21 cellular contexts compared by ENCODE assay signal in the genomic region with DNA sequence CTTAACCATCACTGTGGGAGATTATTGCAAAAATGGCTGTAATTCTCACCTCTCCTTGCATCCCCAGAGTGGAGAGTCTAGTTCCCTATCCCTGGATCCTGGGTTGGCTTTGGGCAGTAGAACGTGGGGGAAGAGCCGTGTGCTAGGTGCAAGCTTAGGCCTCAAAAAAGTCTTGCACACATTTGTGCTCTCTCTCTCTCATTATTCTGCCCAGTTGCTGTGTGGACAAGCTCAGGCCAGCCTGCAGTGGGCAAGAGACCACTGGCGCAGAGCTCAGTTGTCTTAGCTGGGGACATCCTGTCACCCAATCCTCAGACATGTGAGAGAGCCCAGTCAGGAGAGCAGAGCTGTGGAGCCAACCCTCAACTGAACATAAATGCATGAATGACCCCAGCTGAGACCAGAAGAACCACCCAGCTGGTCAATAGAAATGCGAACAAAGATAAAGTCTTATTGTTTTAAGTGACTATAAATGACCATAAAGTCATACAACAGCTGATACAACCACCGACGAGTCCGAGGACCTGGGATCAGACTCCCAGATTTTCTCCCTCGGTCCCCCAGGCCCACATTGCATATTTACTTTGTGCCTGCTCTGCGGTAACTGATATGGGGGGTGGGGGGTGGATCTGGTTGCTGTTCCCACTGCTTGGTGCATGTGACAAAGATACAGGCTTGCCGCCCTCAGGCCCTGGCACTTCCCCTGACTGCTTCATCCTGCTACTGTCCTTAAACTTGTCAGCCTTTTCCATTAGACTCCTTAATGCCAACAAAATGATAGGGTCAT.
DNase-seq lines count a peak whose midpoint lies in the region; ATAC-seq and TF ChIP-seq lines count a peak whose summit lies in the region.
"Had no signal": no experiment of that assay in that cellular context is flagged by ENCODE, and none has a peak within 500 bp of the region (broad histone marks: within the 10 kb centered on the region; RNA-seq: fewer than 3 reads in every experiment).

No MANE protein-coding gene starts in this region.

- peak overlapping the region; percentile 98 for H3K4me2 ChIP-seq in BLaER1
- H3K4me2 ChIP-seq: KMS-11, SK-N-SH had no signal

- no peak overlapping the region for H3K27ac Mint-ChIP-seq in CD8-positive, alpha-beta memory T cell

- H3K4me1 ChIP-seq in BLaER1, result peaks cover 100% of the 10 kb centered on the region
- no peaks in the 10 kb centered on the region for H3K4me1 ChIP-seq in spleen
- no peaks in the 10 kb centered on the region for H3K4me1 ChIP-seq in CD8-positive, alpha-beta memory T cell (ENCODE audit: insufficient read depth, low read length)
- H3K4me1 ChIP-seq: Peyer's patch had no signal

- H4K20me1 ChIP-seq in BLaER1, result no peaks in the 10 kb centered on the region

- H3K9me3 Mint-ChIP-seq in CD8-positive, alpha-beta memory T cell, result no peaks in the 10 kb centered on the region

- DNase-seq in GM20000 (ENCODE audit: low spot score), result peak; percentile 1
- DNase-seq in left kidney (ENCODE audit: low read depth, low spot score), result peak; percentile 27
- peak; percentile 39 for DNase-seq in spleen
- no peak for DNase-seq in effector CD8-positive, alpha-beta T cell (lab: John Stamatoyannopoulos, UW)
- no peak for DNase-seq in CD8-positive, alpha-beta memory T cell
- DNase-seq: AML-193; Calu3; CD4-positive, CD25-positive, alpha-beta regulatory T cell; DMS53; GM23248; NCI-H1048; NCI-H1436 treated with DMSO at 0.1 percent for 48 hours; NCI-H2029 treated with DMSO at 0.1 percent for 48 hours; NCI-H510A treated with DMSO at 0.1 percent for 48 hours; Peyer's patch; Right ventricle myocardium superior; SK-N-SH had no signal

- POLR2A ChIA-PET in CD8-positive, alpha-beta memory T cell (lab: Charles Lee), result no interaction called here

- ATAC-seq in HG03196 (IDR thresholded peaks at IDR 0.05; ENCODE audit: unreplicated experiment), result no peak
- ATAC-seq: HepG2 had no signal

- H3K36me3 ChIP-seq in BLaER1, result no peaks in the 10 kb centered on the region
- no peaks in the 10 kb centered on the region for H3K36me3 ChIP-seq in spleen
- H3K36me3 ChIP-seq in CD8-positive, alpha-beta memory T cell (ENCODE audit: insufficient read depth, low read length), result no peaks in the 10 kb centered on the region
- H3K36me3 ChIP-seq: Peyer's patch had no signal

- CTCF ChIA-PET in CD8-positive, alpha-beta memory T cell (lab: Charles Lee), result no interaction called here

- H3K9me3 ChIP-seq in BLaER1, result no peaks in the 10 kb centered on the region
- no peaks in the 10 kb centered on the region for H3K9me3 ChIP-seq in spleen
- H3K9me3 ChIP-seq in CD8-positive, alpha-beta memory T cell (ENCODE audit: low read length), result no peaks in the 10 kb centered on the region
- H3K9me3 ChIP-seq: Peyer's patch, SK-N-SH had no signal

- peak overlapping the region; percentile 75 for H3K9ac ChIP-seq in BLaER1
- H3K9ac ChIP-seq: GM23248, KMS-11, SK-N-SH had no signal

- 85 to 93% (median 89%) methylated on average over 10 of the region's 10 CpGs for WGBS in spleen, 5 donors

- H3K27ac ChIP-seq in BLaER1 (peak overlapping the region; percentile 87), spleen (no peak overlapping the region)
- H3K27ac ChIP-seq in CD8-positive, alpha-beta memory T cell (ENCODE audit: low read depth, low read length), result no peak overlapping the region
- H3K27ac ChIP-seq: GM23248, KMS-11, Peyer's patch had no signal

- H3K4me3 Mint-ChIP-seq in CD8-positive, alpha-beta memory T cell, result no peak overlapping the region
- H3K4me3 Mint-ChIP-seq: CD4-positive, CD25-positive, alpha-beta regulatory T cell had no signal

- H3K27me3 ChIP-seq in BLaER1 (no peaks in the 10 kb centered on the region), spleen (replicated peaks in 1 of 7) (peaks cover 0 to 39% (median 0%) of the 10 kb centered on the region in 7 donors)
- H3K27me3 ChIP-seq in CD8-positive, alpha-beta memory T cell (ENCODE audit: insufficient read depth, low read length, poor library complexity, severe bottlenecking), result no peaks in the 10 kb centered on the region
- H3K27me3 ChIP-seq: Peyer's patch had no signal

- H3K36me3 Mint-ChIP-seq in CD8-positive, alpha-beta memory T cell, result no peaks in the 10 kb centered on the region
- H3K36me3 Mint-ChIP-seq: CD4-positive, CD25-positive, alpha-beta regulatory T cell had no signal

- TF ChIP-seq CTCF in GM20000 (IDR thresholded peaks at IDR 0.05; ENCODE audit: extremely low read depth, missing control alignments), result no peak
- TF ChIP-seq CTCF in spleen (IDR thresholded peaks at IDR 0.05 in 8 of 11, conservative IDR thresholded peaks at IDR 0.05 in 3 of 11), result no peak

- H3K4me3 ChIP-seq in BLaER1, result peak overlapping the region; percentile 29; the same call in 1 of the 2 replicates
- no peak overlapping the region for H3K4me3 ChIP-seq in spleen
- H3K4me3 ChIP-seq in CD8-positive, alpha-beta memory T cell (ENCODE audit: low read length), result no peak overlapping the region
- H3K4me3 ChIP-seq: GM23248, Peyer's patch had no signal

- intact Hi-C loops in spleen (cut with DNase I; ENCODE audit: low total_unique reads), result no loop called here

- no peaks in the 10 kb centered on the region for H3K4me1 Mint-ChIP-seq in CD8-positive, alpha-beta memory T cell
- H3K4me1 Mint-ChIP-seq: CD4-positive, CD25-positive, alpha-beta regulatory T cell had no signal

- no peak for TF ChIP-seq POLR2A in spleen (IDR thresholded peaks at IDR 0.05)

- H3K27me3 Mint-ChIP-seq in CD8-positive, alpha-beta memory T cell, result peaks cover 10 to 28% of the 10 kb centered on the region in 2 donors

Comparison
In these comparisons a context has a peak if more than half of its experiments do, and no peak if none do; other contexts are left out.
1. DNase-seq: peak in GM20000 (single experiment), left kidney (single experiment) and spleen (single experiment); none in effector CD8-positive, alpha-beta T cell (single experiment) and CD8-positive, alpha-beta memory T cell (0 of 5).